Comparison of ENCODE assay signal across 8 cellular contexts in genomic region chr12:53065975-53066593, GRCh38. TPM values are rescaled to one million over a fixed set of nuclear protein-coding genes. Genes with fewer than 3 reads are reported as not detected.
A peak's percentile ranks its signal among the peaks of the same experiment; 100 is the strongest.
DNase-seq lines count a peak whose midpoint lies in the region; ATAC-seq and TF ChIP-seq lines count a peak whose summit lies in the region.

No MANE protein-coding gene starts in this region.

- H3K4me3 ChIP-seq in astrocyte of the cerebellum (ENCODE audit: low read depth, low read length) (no peak overlapping the region), hepatocyte (no peak overlapping the region), gastrocnemius medialis (no peak overlapping the region)

- H3K4me1 ChIP-seq in hepatocyte (ENCODE audit: insufficient read depth) (peaks cover 6% of the 10 kb centered on the region), gastrocnemius medialis (peaks cover 34 to 39% of the 10 kb centered on the region in 2 donors)

- H3K9me3 ChIP-seq in hepatocyte (ENCODE audit: low read depth): no peaks in the 10 kb centered on the region
- H3K9me3 ChIP-seq in gastrocnemius medialis: no peaks in the 10 kb centered on the region

- no peaks in the 10 kb centered on the region for H3K36me3 ChIP-seq in hepatocyte (replicated peaks; ENCODE audit: insufficient read depth, low read depth)
- peaks cover 0 to 45% of the 10 kb centered on the region in 2 donors for H3K36me3 ChIP-seq in gastrocnemius medialis

- no peaks in the 10 kb centered on the region for H3K27me3 ChIP-seq in hepatocyte
- no peaks in the 10 kb centered on the region for H3K27me3 ChIP-seq in gastrocnemius medialis

- ATAC-seq in gastrocnemius medialis: peak; percentile 65 to 69
- no peak for ATAC-seq in GM18907 (IDR thresholded peaks at IDR 0.05; ENCODE audit: unreplicated experiment)
- ATAC-seq in GM21526 (IDR thresholded peaks at IDR 0.05; ENCODE audit: low FRiP score, unreplicated experiment): no peak

- H3K9me2 ChIP-seq in hepatocyte (replicated peaks; ENCODE audit: insufficient read depth): no peaks in the 10 kb centered on the region

- TF ChIP-seq CTCF in astrocyte of the cerebellum (IDR thresholded peaks at IDR 0.05; ENCODE audit: low read depth, low read length, missing control alignments) (peak; percentile 80), hepatocyte (IDR thresholded peaks at IDR 0.05; ENCODE audit: poor library complexity) (peak; percentile 92), gastrocnemius medialis (IDR thresholded peaks at IDR 0.05 in 4 of 5, conservative IDR thresholded peaks at IDR 0.05 in 1 of 5) (peak; percentile 89 to 95 (median 94))

- 32% methylated on average over 16 of the region's 16 CpGs for WGBS in hepatocyte (ENCODE audit: low lambda C conversion rate, missing lambda C conversion rate)

- H2AFZ ChIP-seq in hepatocyte: no peak overlapping the region

- no peak overlapping the region for H3K27ac ChIP-seq in hepatocyte
- peak overlapping the region; percentile 71 to 74 (median 74) for H3K27ac ChIP-seq in gastrocnemius medialis

- in situ Hi-C loops in astrocyte of the cerebellum (cut with HindIII; ENCODE audit: low sequenced_read_pairs) (loop anchor here (5.0 kb wide), 2 partner anchors 36 to 106 kb away; partner anchors contain the start of gene SOAT2), gastrocnemius medialis (cut with MboI; ENCODE audit: low sequenced_read_pairs in 4 of 4) (loop anchor here in 2 of 4 donors (5.0 to 25.0 kb wide), 3 partner anchors 36 to 121 kb away; partner anchors contain the start of genes CSAD (in 2 of the 2), SOAT2 (in 2 of the 2) and ZNF740 (in 2 of the 2))

- no peak overlapping the region for H3K4me2 ChIP-seq in hepatocyte

- H4K20me1 ChIP-seq in hepatocyte (ENCODE audit: insufficient read depth, poor library complexity, severe bottlenecking): no peaks in the 10 kb centered on the region

- intact Hi-C loops in gastrocnemius medialis (cut with DNase I; ENCODE audit: low total_unique reads): loop anchor here (1.0 to 5.0 kb wide), 5 partner anchors 13 to 131 kb away; partner anchors contain the start of genes CSAD, SPRYD3 and ZNF740

- TF ChIP-seq POLR2A in gastrocnemius medialis (IDR thresholded peaks at IDR 0.05): no peak

- DNase-seq in GM03348 (ENCODE audit: low spot score) (peak; percentile 91), NCI-H1092 (lab: John Stamatoyannopoulos, UW) (peak; percentile 46), T-helper 22 cell (ENCODE audit: low read depth) (peak; percentile 29), astrocyte of the cerebellum (ENCODE audit: low read depth) (peak; percentile 66), hepatocyte (ENCODE audit: low spot score) (peak; percentile 90), gastrocnemius medialis (peak; percentile 67 to 74)

- no peaks in the 10 kb centered on the region for H3K79me2 ChIP-seq in hepatocyte

RNA-seq across cellular contexts. Expression of gene SPRYD3, which starts 13.1 kb away (rescaled TPM):
- total RNA-seq in hepatocyte: 19.3 and 20.9 TPM in 2 replicates
- polyA plus RNA-seq in hepatocyte: 24.6 and 25.8 TPM in 2 replicates
- 10 to 100 TPM; 15.9 to 29.5 (median 25.5) TPM for total RNA-seq in gastrocnemius medialis

RNA-seq across cellular contexts. Expression of gene TNS2, which starts 16.2 kb away (rescaled TPM):
- total RNA-seq in hepatocyte: 15.9 and 16.9 TPM in 2 replicates
- polyA plus RNA-seq in hepatocyte: 32.2 and 41.8 TPM in 2 replicates
- 100 to 1,000 TPM in 1 of 4 donors, 10 to 100 TPM in 3; 74.4 to 114 (median 91.9) TPM for total RNA-seq in gastrocnemius medialis

RNA-seq across cellular contexts. Expression of gene IGFBP6, which starts 31.4 kb away (rescaled TPM):
- 21.8 and 25.1 TPM in 2 replicates for total RNA-seq in hepatocyte
- polyA plus RNA-seq in hepatocyte: 81.2 and 86.0 TPM in 2 replicates
- total RNA-seq in gastrocnemius medialis: 100 to 1,000 TPM in 1 of 4 donors, 10 to 100 TPM in 3; 67.3 to 143 (median 77.4) TPM

RNA-seq across cellular contexts. Expression of gene SOAT2, which starts 37.2 kb away (rescaled TPM):
- total RNA-seq in hepatocyte (18.9 and 21.8 TPM in 2 replicates), gastrocnemius medialis (not detected)
- 28.9 and 29.4 TPM in 2 replicates for polyA plus RNA-seq in hepatocyte

RNA-seq across cellular contexts. Expression of gene EIF4B, which starts 59.8 kb away (rescaled TPM):
- 435 and 449 TPM in 2 replicates for total RNA-seq in hepatocyte
- polyA plus RNA-seq in hepatocyte: 53.5 and 65.1 TPM in 2 replicates
- total RNA-seq in gastrocnemius medialis: 100 to 1,000 TPM; 667 to 821 (median 740) TPM

Comparison
In these comparisons a context has a peak if more than half of its experiments do, and no peak if none do; other contexts are left out.
1. DNase-seq: peak in every context shown above with its lines; median percentile 91 in GM03348; 90 in hepatocyte; 70 in gastrocnemius medialis; 66 in astrocyte of the cerebellum; 46 in NCI-H1092; 29 in T-helper 22 cell.
2. ATAC-seq: peak in gastrocnemius medialis (2 of 2); none in GM18907 (single experiment) and GM21526 (single experiment).
3. Peak in every context shown above with its lines, with median percentiles within 50 percentile points of each other: CTCF ChIP-seq.